8 cellular contexts compared by ENCODE assay signal in the genomic region with DNA sequence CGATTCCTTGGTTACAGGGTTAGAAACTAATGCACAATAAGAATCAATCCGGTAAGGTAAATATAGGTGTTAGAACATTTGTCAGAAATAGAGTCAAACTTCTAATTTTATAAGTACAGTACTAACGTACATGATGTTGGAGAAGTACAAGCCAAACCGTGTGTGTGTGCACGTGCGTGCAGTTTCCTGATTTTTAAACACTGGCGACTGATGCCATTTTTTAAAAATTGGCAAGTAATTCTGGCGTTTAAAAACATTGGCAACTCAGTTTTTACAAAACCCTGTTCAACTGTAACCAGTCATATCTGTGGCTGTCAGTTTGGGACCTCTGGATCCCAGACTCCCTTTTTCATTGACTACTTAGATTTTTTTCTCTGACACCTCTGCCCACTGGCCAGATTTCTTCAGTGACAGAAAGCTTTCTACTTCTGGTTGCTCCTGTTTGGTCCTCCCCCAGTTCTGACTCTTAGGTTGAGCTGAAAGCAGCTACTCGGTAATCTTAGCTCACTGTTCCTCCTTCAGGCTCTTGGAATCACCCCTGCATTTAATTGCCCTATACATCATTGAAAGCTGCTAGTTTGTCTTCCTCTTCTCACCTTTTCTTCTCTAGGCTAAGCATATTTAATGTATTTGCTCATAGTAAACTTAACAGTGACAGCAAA. TPM values are rescaled to one million over a fixed set of nuclear protein-coding genes. Genes with fewer than 3 reads are reported as not detected.
DNase-seq lines count a peak whose midpoint lies in the region; ATAC-seq, FAIRE-seq and TF ChIP-seq lines count a peak whose summit lies in the region.

No MANE protein-coding gene starts in this region.

- POLR2A ChIA-PET in endothelial cell of umbilical vein (lab: Charles Lee): interaction anchor here (0.6 to 2.9 kb wide), 3 partner anchors 16 to 73 kb away, joined by 3 to 18 read pairs (median 4); no protein-coding TSS in a partner anchor

- H3K4me2 ChIP-seq in OCI-LY3 (ENCODE audit: low read length) (peak overlapping the region; percentile 86), endothelial cell of umbilical vein (ENCODE audit: insufficient read depth, low read length) (peak overlapping the region; percentile 87)

- H2AFZ ChIP-seq in OCI-LY3 (ENCODE audit: low read depth, low read length): peak overlapping the region; percentile 61; the same call in 1 of the 2 replicates
- H2AFZ ChIP-seq in endothelial cell of umbilical vein (ENCODE audit: low read depth, low read length): no peak overlapping the region

- no peaks in the 10 kb centered on the region for H4K20me1 ChIP-seq in OCI-LY3 (ENCODE audit: insufficient read depth, low read length)
- H4K20me1 ChIP-seq in endothelial cell of umbilical vein (replicated peaks; ENCODE audit: control insufficient read depth, extremely low read depth, insufficient read depth, low read length): no peaks in the 10 kb centered on the region

- peaks cover 19% of the 10 kb centered on the region for H3K4me1 ChIP-seq in OCI-LY3 (ENCODE audit: low read length)
- H3K4me1 ChIP-seq in endothelial cell of umbilical vein (ENCODE audit: control insufficient read depth, extremely low read depth, insufficient read depth, low read length): peaks cover 15% of the 10 kb centered on the region
- H3K4me1 ChIP-seq in ovary (ENCODE audit: insufficient read depth): peaks cover 2% of the 10 kb centered on the region

- no peak for TF ChIP-seq CTCF in OCI-LY3 (IDR thresholded peaks at IDR 0.05; ENCODE audit: low read depth, low read length)
- TF ChIP-seq CTCF in endothelial cell of umbilical vein (IDR thresholded peaks at IDR 0.05; ENCODE audit: extremely low read depth in 1 of 2, insufficient read depth in 1 of 2, low read depth in 1 of 2, low read length in 2 of 2): no peak
- TF ChIP-seq CTCF in ovary (IDR thresholded peaks at IDR 0.05): no peak

- H3K9ac ChIP-seq in OCI-LY3 (ENCODE audit: low read length): peak overlapping the region; percentile 92
- H3K9ac ChIP-seq in endothelial cell of umbilical vein (replicated peaks; ENCODE audit: extremely low read depth, insufficient read depth, low read length): peak overlapping the region; percentile 95

- intact Hi-C loops in endothelial cell of umbilical vein (cut with micrococcal nuclease) (loop anchor here (1.0 to 2.0 kb wide), 6 partner anchors 16 to 72 kb away; no protein-coding TSS in a partner anchor), ovary (cut with DNase I) (no loop called here)

- TF ChIP-seq POLR2A in endothelial cell of umbilical vein (IDR thresholded peaks at IDR 0.05; ENCODE audit: low read depth, low read length) (no peak), ovary (IDR thresholded peaks at IDR 0.05) (no peak)

- TF ChIP-seq EP300 in ovary (IDR thresholded peaks at IDR 0.05): no peak

- no TSS peak for BruUV-seq in endothelial cell of umbilical vein (replicated peaks; lab: Mats Ljungman, UMichigan)

- H3K9me3 ChIP-seq in OCI-LY3 (ENCODE audit: insufficient read depth, low read length) (no peaks in the 10 kb centered on the region), endothelial cell of umbilical vein (replicated peaks; ENCODE audit: control insufficient read depth, insufficient read depth, low read length) (no peaks in the 10 kb centered on the region), ovary (no peaks in the 10 kb centered on the region)

- CTCF ChIA-PET in endothelial cell of umbilical vein (lab: Charles Lee): interaction anchor here (0.8 to 1.4 kb wide), 12 partner anchors 11 to 116 kb away, joined by 3 to 12 read pairs (median 4); no protein-coding TSS in a partner anchor

- dilution Hi-C loops in endothelial cell of umbilical vein (cut with MboI; ENCODE audit: extremely low pct_ligation_motif_present, low sequenced_read_pairs): no loop called here

- no peak for FAIRE-seq in endothelial cell of umbilical vein (lab: Jason Lieb, UNC)

- no peaks in the 10 kb centered on the region for H3K27me3 ChIP-seq in OCI-LY3 (ENCODE audit: low read depth, low read length)
- H3K27me3 ChIP-seq in endothelial cell of umbilical vein (ENCODE audit: control insufficient read depth in 2 of 2, insufficient read depth in 2 of 2, low read length in 2 of 2): no peaks in the 10 kb centered on the region
- no peaks in the 10 kb centered on the region for H3K27me3 ChIP-seq in ovary

- WGBS in ovary, 3 donors: 1 to 4% (median 2%) methylated on average over 9 of the region's 9 CpGs

- ATAC-seq in GM21360 (IDR thresholded peaks at IDR 0.05; ENCODE audit: unreplicated experiment): no peak
- no peak for ATAC-seq in HG03139 (IDR thresholded peaks at IDR 0.05; ENCODE audit: unreplicated experiment)

- no peaks in the 10 kb centered on the region for H3K9me1 ChIP-seq in endothelial cell of umbilical vein (replicated peaks; ENCODE audit: control insufficient read depth, extremely low read depth, insufficient read depth, low read length)

- H3K27ac ChIP-seq in OCI-LY3 (ENCODE audit: low read length) (peak overlapping the region; percentile 27; the same call in 1 of the 2 replicates), endothelial cell of umbilical vein (ENCODE audit: insufficient read depth, low read depth, low read length) (peak overlapping the region; percentile 89), ovary (no peak overlapping the region)

- H3K4me3 ChIP-seq in OCI-LY3 (ENCODE audit: low read length): peak overlapping the region; percentile 99
- H3K4me3 ChIP-seq in endothelial cell of umbilical vein (replicated peaks in 1 of 3; ENCODE audit: insufficient read depth in 1 of 3, low read depth in 1 of 3, low read length in 3 of 3): peak overlapping the region; percentile 76 to 89 (median 88)
- H3K4me3 ChIP-seq in ovary: peak overlapping the region; percentile 73

- H3K36me3 ChIP-seq in OCI-LY3 (replicated peaks; ENCODE audit: low read depth, low read length) (peaks cover 18% of the 10 kb centered on the region), endothelial cell of umbilical vein (ENCODE audit: control insufficient read depth in 2 of 2, extremely low read depth in 1 of 2, insufficient read depth in 2 of 2, low read length in 2 of 2) (no peaks in the 10 kb centered on the region), ovary (no peaks in the 10 kb centered on the region)

- H3K79me2 ChIP-seq in OCI-LY3 (ENCODE audit: low read length) (peaks cover 36% of the 10 kb centered on the region), endothelial cell of umbilical vein (ENCODE audit: control insufficient read depth, insufficient read depth, low read length) (peaks cover 44% of the 10 kb centered on the region)

- peak; percentile 67 for DNase-seq in GF-D8 (lab: John Stamatoyannopoulos, UW)
- DNase-seq in endothelial cell of umbilical vein (ENCODE audit: low read depth, low spot score): no peak
- no peak for DNase-seq in ovary
- no peak for DNase-seq in activated CD4-positive, alpha-beta T cell treated with anti-CD3 and anti-CD28 coated beads, Interleukin-2, amount 50 U/mL, for 4 hours
- no peak for DNase-seq in T-helper 9 cell

TF ChIP-seq in endothelial cell of umbilical vein, 7 proteins besides CTCF, POLR2A, EP300 and RAD21:
- TF ChIP-seq JUN (IDR thresholded peaks at IDR 0.05; ENCODE audit: borderline replicate concordance, insufficient read depth, insufficient read length, low read depth) (no peak), EZH2 (IDR thresholded peaks at IDR 0.05; ENCODE audit: borderline replicate concordance, low read depth, low read length, severe bottlenecking) (no peak), POLR2AphosphoS5 (IDR thresholded peaks at IDR 0.05; ENCODE audit: insufficient read depth, low read depth, low read length) (no peak), FOS (IDR thresholded peaks at IDR 0.05; ENCODE audit: borderline replicate concordance, insufficient read depth, low read length) (no peak), MYC (IDR thresholded peaks at IDR 0.05; ENCODE audit: low read depth, low read length) (no peak), GATA2 (IDR thresholded peaks at IDR 0.05; ENCODE audit: insufficient read depth, insufficient read length, low read depth, low read length) (no peak)
- TF ChIP-seq, protein P1, sequence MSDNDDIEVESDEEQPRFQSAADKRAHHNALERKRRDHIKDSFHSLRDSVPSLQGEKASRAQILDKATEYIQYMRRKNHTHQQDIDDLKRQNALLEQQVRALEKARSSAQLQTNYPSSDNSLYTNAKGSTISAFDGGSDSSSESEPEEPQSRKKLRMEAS (IDR thresholded peaks at IDR 0.05; ENCODE audit: insufficient read depth, insufficient read length): no peak
TF ChIP-seq in endothelial cell of umbilical vein: peak in this region for 0.

RNA-seq across cellular contexts. Expression of a gene that starts 0.8 kb away (rescaled TPM):
- total RNA-seq in endothelial cell of umbilical vein (48.3 and 50.4 TPM in 2 replicates), ovary (10 to 100 TPM; 24.2 to 54.5 (median 37.4) TPM)
- polyA plus RNA-seq in endothelial cell of umbilical vein (30.8 and 37.8 TPM in 2 replicates), ovary (10 to 100 TPM; 10.2 to 46.6 TPM)
- polyA plus RNA-seq in endothelial cell of umbilical vein (2011; cell fraction: cytosol; rRNA removed): 26.4 and 38.7 TPM in 2 replicates
- polyA plus RNA-seq in endothelial cell of umbilical vein (2011; cell fraction: nucleus; rRNA removed): 48.4 and 77.1 TPM in 2 replicates
- polyA plus RNA-seq in endothelial cell of umbilical vein (2012): 22.9 and 36.6 TPM in 2 replicates
- polyA minus RNA-seq in endothelial cell of umbilical vein: 58.7 and 82.4 TPM in 2 replicates
- 15.8 TPM for polyA minus RNA-seq in endothelial cell of umbilical vein (2011; cell fraction: cytosol; rRNA and poly(A)+ RNA removed)
- 65.6 and 115 TPM in 2 replicates for polyA minus RNA-seq in endothelial cell of umbilical vein (2011; cell fraction: nucleus; rRNA and poly(A)+ RNA removed)

Comparison
In these comparisons a context has a peak if more than half of its experiments do, and no peak if none do; other contexts are left out.
1. H3K27ac ChIP-seq: peak in OCI-LY3 (single experiment) and endothelial cell of umbilical vein (single experiment); none in ovary (0 of 2).
2. Peak in every context shown above with its lines, with median percentiles within 50 percentile points of each other: H3K4me3 ChIP-seq.